In genomic region chr6:125097186-125097585, GRCh38 we compare ENCODE assay signal across 28 cellular contexts. TPM values are rescaled to one million over a fixed set of nuclear protein-coding genes. Genes with fewer than 3 reads are reported as not detected.
"Had no signal": no experiment of that assay in that cellular context is flagged by ENCODE, and none has a peak within 500 bp of the region (broad histone marks: within the 10 kb centered on the region; RNA-seq: fewer than 3 reads in every experiment).

No MANE protein-coding gene starts in this region.

- H3K27ac ChIP-seq: ascending aorta, body of pancreas, SK-N-MC had no signal

- H3K9me3 ChIP-seq: ascending aorta, body of pancreas, MG63 had no signal

- FAIRE-seq: bronchial epithelial cell, TTC549 had no signal

- H3K4me3 ChIP-seq: ascending aorta, body of pancreas, MG63, SK-N-MC had no signal

- DNase-seq: activated B cell treated with CpG ODN at 0.5 μM for 24 hours; activated CD4-positive, alpha-beta T cell treated with anti-CD3 and anti-CD28 coated beads for 1 hour; activated CD4-positive, alpha-beta T cell treated with anti-CD3 and anti-CD28 coated beads, Interleukin-2, amount 10 ng/mL, durations not matched to agents 24 days and 14 days; activated CD4-positive, alpha-beta T cell treated with anti-CD3 and anti-CD28 coated beads, Interleukin-2, amount 50 U/mL, for 48 hours; activated CD8-positive, alpha-beta memory T cell treated with anti-CD3 and anti-CD28 coated beads, Interleukin-2, amount 10 ng/mL, durations not matched to agents 7 days and 5 days; activated effector memory CD4-positive, alpha-beta T cell treated with Interleukin-2 at 50 U/mL for 16 hours; activated naive CD4-positive, alpha-beta T cell; activated T-cell treated with anti-CD3 and anti-CD28 coated beads, Interleukin-2, amount 50 U/mL, for 24 hours; body of pancreas; MG63; MV-4-11; NCI-H1092 treated with DMSO at 0.1 percent for 48 hours; NCI-H1417 treated with DMSO at 0.1 percent for 48 hours; NCI-H1694; NCI-H2029; NCI-H2107; NCI-H345; NCI-H510A; NCI-H526 treated with DMSO at 0.1 percent for 48 hours; NCI-H82; T-cell; T-helper 2 cell; T1000 had no signal

- H3K27me3 ChIP-seq: ascending aorta, body of pancreas, MG63 had no signal

- H3K36me3 ChIP-seq: ascending aorta, MG63 had no signal

RNA-seq across cellular contexts. Expression of gene TPD52L1, which starts 56.4 kb away (rescaled TPM):
- total RNA-seq: activated B cell treated with CpG ODN at 0.5 μM for 24 hours; activated CD4-positive, alpha-beta T cell treated with anti-CD3 and anti-CD28 coated beads, Interleukin-2, amount 10 ng/mL, durations not matched to agents 24 days and 14 days; activated CD8-positive, alpha-beta memory T cell treated with anti-CD3 and anti-CD28 coated beads, Interleukin-2, amount 10 ng/mL, durations not matched to agents 7 days and 5 days; OCI-LY7 had no signal
